16 cellular contexts compared by ENCODE assay signal in the genomic region with DNA sequence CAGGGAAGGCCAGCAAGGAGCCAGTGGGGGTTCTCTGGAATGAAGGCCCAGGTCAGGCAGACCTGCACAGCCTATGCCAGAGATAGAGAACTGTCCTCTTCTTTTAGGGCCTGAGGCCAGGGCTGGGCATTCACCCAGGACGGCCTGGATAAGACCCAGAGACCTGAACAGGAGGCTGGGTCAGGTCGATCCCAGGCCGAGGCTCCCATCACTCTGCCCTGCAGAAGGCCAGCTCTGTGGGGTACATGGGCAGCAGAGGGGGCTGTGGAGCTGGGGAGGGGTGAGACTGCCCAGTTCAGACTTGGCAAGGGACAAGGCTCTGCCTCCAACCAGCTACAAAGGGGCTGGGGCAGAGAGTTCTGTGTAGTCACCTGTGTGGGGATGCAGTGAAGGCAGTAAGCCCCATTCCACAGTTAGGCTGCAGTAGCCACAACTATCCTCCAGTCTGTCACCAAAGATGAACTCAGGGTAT. TPM values are rescaled to one million over a fixed set of nuclear protein-coding genes. Genes with fewer than 3 reads are reported as not detected.
DNase-seq lines count a peak whose midpoint lies in the region; ATAC-seq and TF ChIP-seq lines count a peak whose summit lies in the region.
"Had no signal": no experiment of that assay in that cellular context is flagged by ENCODE, and none has a peak within 500 bp of the region (broad histone marks: within the 10 kb centered on the region; RNA-seq: fewer than 3 reads in every experiment).

No MANE protein-coding gene starts in this region.

- peaks cover 42% of the 10 kb centered on the region for H3K36me3 Mint-ChIP-seq in activated T-cell treated with anti-CD3 and anti-CD28 coated beads, Interleukin-2, amount 50 U/mL, for 24 hours (ENCODE audit: low read depth)

- H3K27ac ChIP-seq in brain microvascular endothelial cell, result no peak overlapping the region
- peak overlapping the region; percentile 64 to 75 for H3K27ac ChIP-seq in liver (ENCODE audit: low read depth in 1 of 2, low read length in 2 of 2)
- H3K27ac ChIP-seq in tibial nerve, result peak overlapping the region in 3 of 4 donors; percentile 13 to 70 (median 50)
- H3K27ac ChIP-seq: PC-9 had no signal

- DNase-seq in activated T-cell treated with anti-CD3 and anti-CD28 coated beads, Interleukin-2, amount 50 U/mL, for 24 hours, result no peak
- DNase-seq in activated T-cell treated with anti-CD3 and anti-CD28 coated beads for 4 hours, result no peak
- DNase-seq in brain microvascular endothelial cell, result no peak
- DNase-seq in tibial nerve (ENCODE audit: low spot score in 2 of 2), result no peak
- DNase-seq in NCI-H2029 (lab: John Stamatoyannopoulos, UW), result no peak
- DNase-seq: activated T-cell treated with anti-CD3 and anti-CD28 coated beads, Interleukin-2, amount 50 U/mL, for 72 hours; NCI-H1092 treated with DMSO at 0.1 percent for 48 hours; NCI-H446; PC-9; stimulated activated CD4-positive, alpha-beta T cell treated with anti-CD3 and anti-CD28 coated beads, Interleukin-12 subunit alpha, Interleukin-12 subunit beta, amount 100 ng/mL, for 4 hours; T-cell had no signal

- no peaks in the 10 kb centered on the region for H3K9me3 Mint-ChIP-seq in activated T-cell treated with anti-CD3 and anti-CD28 coated beads, Interleukin-2, amount 50 U/mL, for 24 hours
- H3K9me3 Mint-ChIP-seq: activated T-cell treated with anti-CD3 and anti-CD28 coated beads, Interleukin-2, amount 50 U/mL, for 72 hours; T-cell had no signal

- no peaks in the 10 kb centered on the region for H3K27me3 Mint-ChIP-seq in activated T-cell treated with anti-CD3 and anti-CD28 coated beads, Interleukin-2, amount 50 U/mL, for 24 hours
- H3K27me3 Mint-ChIP-seq: T-cell had no signal

- in situ Hi-C loops in brain microvascular endothelial cell (cut with HindIII; ENCODE audit: low pct_ligation_motif_present, low sequenced_read_pairs), result no loop called here

- no peak for ATAC-seq in GM21717 (IDR thresholded peaks at IDR 0.05; ENCODE audit: unreplicated experiment)
- ATAC-seq in GM18868 (IDR thresholded peaks at IDR 0.05; ENCODE audit: unreplicated experiment), result no peak
- ATAC-seq: activated T-cell treated with anti-CD3 and anti-CD28 coated beads, Interleukin-2, amount 50 U/mL, for 72 hours; T-cell had no signal

- H3K4me1 ChIP-seq in liver (ENCODE audit: control insufficient read depth in 4 of 4, insufficient read depth in 4 of 4, low read length in 3 of 4) (peaks cover 56 to 95% (median 90%) of the 10 kb centered on the region in 4 donors), tibial nerve (peaks cover 0 to 77% (median 45%) of the 10 kb centered on the region in 4 donors)

- TF ChIP-seq EP300 in tibial nerve (IDR thresholded peaks at IDR 0.05), result no peak

- H3K27me3 ChIP-seq in brain microvascular endothelial cell (replicated peaks), result no peaks in the 10 kb centered on the region
- H3K27me3 ChIP-seq in liver (ENCODE audit: control insufficient read depth in 4 of 4, insufficient read depth in 4 of 4, low read length in 3 of 4), result no peaks in the 10 kb centered on the region
- H3K27me3 ChIP-seq in tibial nerve, result no peaks in the 10 kb centered on the region

- no peak for TF ChIP-seq POLR2A in tibial nerve (IDR thresholded peaks at IDR 0.05)

- H3K4me3 ChIP-seq in brain microvascular endothelial cell (ENCODE audit: low read depth, low read length), result no peak overlapping the region
- H3K4me3 ChIP-seq in liver (ENCODE audit: low read depth in 1 of 3, low read length in 3 of 3), result no peak overlapping the region
- no peak overlapping the region for H3K4me3 ChIP-seq in tibial nerve
- H3K4me3 ChIP-seq: PC-9 had no signal

- peak overlapping the region; percentile 40 for H3K27ac Mint-ChIP-seq in activated T-cell treated with anti-CD3 and anti-CD28 coated beads, Interleukin-2, amount 50 U/mL, for 24 hours
- H3K27ac Mint-ChIP-seq: activated T-cell treated with anti-CD3 and anti-CD28 coated beads, Interleukin-2, amount 50 U/mL, for 72 hours; T-cell had no signal

- TF ChIP-seq CTCF in brain microvascular endothelial cell (IDR thresholded peaks at IDR 0.05; ENCODE audit: low read depth, low read length, missing control alignments) (peak; percentile 33), liver (IDR thresholded peaks at IDR 0.05; ENCODE audit: low read depth, low read length, missing input control) (no peak), tibial nerve (IDR thresholded peaks at IDR 0.05) (no peak)

- no peak overlapping the region for H3K9ac ChIP-seq in liver (ENCODE audit: low read depth in 1 of 2, low read length in 2 of 2)

- H3K36me3 ChIP-seq in brain microvascular endothelial cell (replicated peaks) (peaks cover 13% of the 10 kb centered on the region), liver (ENCODE audit: control insufficient read depth in 4 of 4, insufficient read depth in 3 of 4, low read depth in 1 of 4, low read length in 3 of 4) (peaks cover 0 to 2% (median under 1%) of the 10 kb centered on the region in 4 donors), tibial nerve (peaks cover 0 to 33% (median 3%) of the 10 kb centered on the region in 3 donors)

- no peaks in the 10 kb centered on the region for H3K9me3 ChIP-seq in liver (ENCODE audit: control insufficient read depth in 4 of 4, low read length in 3 of 4)
- H3K9me3 ChIP-seq in tibial nerve, result no peaks in the 10 kb centered on the region

- peak; percentile 35 to 45 for TF ChIP-seq RAD21 in liver (IDR thresholded peaks at IDR 0.05)

- WGBS in liver, result 28% methylated on average over 3 of the region's 3 CpGs
- 51 to 54% methylated on average over 3 of the region's 3 CpGs for WGBS in tibial nerve, 2 donors

- no peak overlapping the region for H3K4me3 Mint-ChIP-seq in activated T-cell treated with anti-CD3 and anti-CD28 coated beads, Interleukin-2, amount 50 U/mL, for 24 hours
- H3K4me3 Mint-ChIP-seq: activated T-cell treated with anti-CD3 and anti-CD28 coated beads, Interleukin-2, amount 50 U/mL, for 72 hours; T-cell had no signal

- no peaks in the 10 kb centered on the region for H3K4me1 Mint-ChIP-seq in activated T-cell treated with anti-CD3 and anti-CD28 coated beads, Interleukin-2, amount 50 U/mL, for 24 hours (ENCODE audit: low read depth)

TF ChIP-seq in liver, 16 proteins besides CTCF, POLR2A, EP300 and RAD21 (continues in another document):
- peak; percentile 54 for TF ChIP-seq YY1 (IDR thresholded peaks at IDR 0.05)
- peak; percentile 43 for TF ChIP-seq REST (IDR thresholded peaks at IDR 0.05)
- TF ChIP-seq TAF1 (conservative IDR thresholded peaks at IDR 0.05), result no peak
- TF ChIP-seq SP1 (IDR thresholded peaks at IDR 0.05), result peak; percentile 32
- peak; percentile 82 to 84 for TF ChIP-seq RXRA (IDR thresholded peaks at IDR 0.05)
- no peak for TF ChIP-seq NR2F2 (IDR thresholded peaks at IDR 0.05)
- peak; percentile 42 to 68 for TF ChIP-seq HNF4A (conservative IDR thresholded peaks at IDR 0.05)
- TF ChIP-seq ATF3 (IDR thresholded peaks at IDR 0.05), result no peak
- no peak for TF ChIP-seq FOXA2 (IDR thresholded peaks at IDR 0.05)

RNA-seq across cellular contexts. Expression of gene HSD11B2, which starts 14.6 kb away (rescaled TPM):
- 1 to 10 TPM in 1 of 2 donors, under 1 TPM in 1; 0.51 to 6.7 TPM for total RNA-seq in liver
- 1 to 10 TPM; 1.8 to 2.7 TPM for polyA plus RNA-seq in liver
- total RNA-seq in tibial nerve, result 1 to 10 TPM in 1 of 4 donors, under 1 TPM in 2, not detected in 1; 0.20 to 2.9 (median 0.60) TPM
- total RNA-seq: A172, temporal lobe had no signal

RNA-seq across cellular contexts. Expression of gene ZDHHC1, which starts 29.2 kb away (rescaled TPM):
- total RNA-seq in liver (1 to 10 TPM in 1 of 2 donors, under 1 TPM in 1; 0.33 to 1.6 TPM), tibial nerve (10 to 100 TPM; 24.3 to 46.2 (median 32.8) TPM)
- polyA plus RNA-seq in liver, result 1 to 10 TPM in 1 of 2 donors, under 1 TPM in 1; 0.53 to 1.6 TPM

RNA-seq across cellular contexts. Expression of gene ATP6V0D1, which starts 35.5 kb away (rescaled TPM):
- total RNA-seq in liver (10 to 100 TPM; 73.2 to 80.2 TPM), tibial nerve (100 to 1,000 TPM in 1 of 4 donors, 10 to 100 TPM in 3; 55.1 to 113 (median 73.7) TPM)
- 10 to 100 TPM; 47.6 to 59.9 TPM for polyA plus RNA-seq in liver

RNA-seq across cellular contexts. Expression of gene AGRP, which starts 37.9 kb away (rescaled TPM):
- total RNA-seq in liver, result not detected
- under 1 TPM; 0.18 to 0.50 TPM for polyA plus RNA-seq in liver
- total RNA-seq in tibial nerve, result not detected
- total RNA-seq: A172; activated T-cell treated with anti-CD3 and anti-CD28 coated beads, Interleukin-2, amount 50 U/mL, for 72 hours; PC-9; T-cell; temporal lobe had no signal

RNA-seq across cellular contexts. Expression of gene TPPP3, which starts 52.2 kb away (rescaled TPM):
- under 1 TPM; 0.28 to 0.84 TPM for total RNA-seq in liver
- polyA plus RNA-seq in liver, result under 1 TPM; 0.35 to 0.75 TPM
- 10 to 100 TPM in 2 of 4 donors, 1 to 10 TPM in 2; 5.7 to 13.6 (median 9.9) TPM for total RNA-seq in tibial nerve

Comparison
In these comparisons a context has a peak if more than half of its experiments do, and no peak if none do; other contexts are left out.
1. RNA of gene ZDHHC1, which starts 29.2 kb away (total RNA-seq): 24.3 to 46.2 TPM in tibial nerve; 0.33 to 1.6 TPM in liver; every median in the first group is over 4 times any median in the second.